Comparison of ENCODE assay signal across 23 cellular contexts in genomic region chr21:19683492-19683891, GRCh38.
DNase-seq lines count a peak whose midpoint lies in the region; ATAC-seq, FAIRE-seq and TF ChIP-seq lines count a peak whose summit lies in the region.
"Had no signal": no experiment of that assay in that cellular context is flagged by ENCODE, and none has a peak within 500 bp of the region (broad histone marks: within the 10 kb centered on the region; RNA-seq: fewer than 3 reads in every experiment).

No MANE protein-coding gene starts in this region.

- DNase-seq in NCI-H2107 treated with DMSO at 0.1 percent for 48 hours (lab: John Stamatoyannopoulos, UW; ENCODE audit: unreplicated experiment), result peak; percentile 12
- DNase-seq in NCI-H2107 (lab: John Stamatoyannopoulos, UW), result no peak
- DNase-seq in NCI-H748 (lab: John Stamatoyannopoulos, UW; ENCODE audit: unreplicated experiment), result peak; percentile 21
- no peak for DNase-seq in GM12878 (ENCODE audit: low read depth, low spot score)
- DNase-seq in C1 segment of cervical spinal cord (lab: John Stamatoyannopoulos, UW), result no peak
- DNase-seq: ACHN; AML-193; BE2C; Calu3; CD4-positive, alpha-beta memory T cell; COR-L47; DMS53; DMS79 treated with DMSO at 0.1 percent for 48 hours; GF-D8; GOT3; H7; HCEC 1CT had no signal

- no peak overlapping the region for H2AFZ ChIP-seq in GM12878 (ENCODE audit: control insufficient read depth, low read depth, low read length)

- no peaks in the 10 kb centered on the region for H3K27me3 ChIP-seq in GM12878 (replicated peaks in 1 of 2; ENCODE audit: control insufficient read depth in 2 of 2, insufficient read depth in 2 of 2, low read length in 1 of 2)
- H3K27me3 ChIP-seq: BE2C; BLaER1 treated with 17β-estradiol and CSF1 and Interleukin-3, amounts not matched to agents 10 nM and 100 nM had no signal

- 0% methylated on average over 2 of the region's 2 CpGs for WGBS in GM12878 (ENCODE audit: insufficient coverage, insufficient replicate concordance, low lambda C conversion rate, missing lambda C conversion rate)

- POLR2A ChIA-PET in GM12878 (lab: Charles Lee), result interaction anchor here (0.8 kb wide), 1 partner anchor 14 kb away, joined by 3 read pairs; no protein-coding TSS in a partner anchor

- H4K20me1 ChIP-seq in GM12878 (ENCODE audit: control insufficient read depth, insufficient read depth), result no peaks in the 10 kb centered on the region
- H4K20me1 ChIP-seq: BLaER1 treated with 17β-estradiol and CSF1 and Interleukin-3, amounts not matched to agents 10 nM and 100 nM had no signal

- no peaks in the 10 kb centered on the region for H3K4me1 ChIP-seq in GM12878 (ENCODE audit: control insufficient read depth, insufficient read depth, low read length)
- H3K4me1 ChIP-seq: A549; BE2C; BLaER1 treated with 17β-estradiol and CSF1 and Interleukin-3, amounts not matched to agents 10 nM and 100 nM had no signal

- H3K9me3 ChIP-seq in GM12878 (replicated peaks; ENCODE audit: control insufficient read depth, insufficient read depth, low read length), result no peaks in the 10 kb centered on the region; the same call in 2 of the 3 replicates
- H3K9me3 ChIP-seq: A549, BE2C had no signal

- no peak for TF ChIP-seq RAD21 in GM12878 (IDR thresholded peaks at IDR 0.05; ENCODE audit: insufficient read depth, low read depth, low read length)

- RAD21 ChIA-PET in GM12878 (lab: Charles Lee; ENCODE audit: unreplicated experiment), result no interaction called here

- no peaks in the 10 kb centered on the region for H3K36me3 ChIP-seq in GM12878 (ENCODE audit: control insufficient read depth in 2 of 2, insufficient read depth in 2 of 2, low read length in 1 of 2)
- H3K36me3 ChIP-seq: BE2C; BLaER1 treated with 17β-estradiol and CSF1 and Interleukin-3, amounts not matched to agents 10 nM and 100 nM had no signal

- BruUV-seq in GM12878 (replicated peaks; lab: Mats Ljungman, UMichigan), result no TSS peak

- CTCF ChIA-PET in GM12878 (lab: Yijun Ruan, JAX), result no interaction called here

- H3K27ac ChIP-seq in GM12878 (ENCODE audit: control insufficient read depth, insufficient read depth), result no peak overlapping the region
- H3K27ac ChIP-seq: 22Rv1; A549; BLaER1 treated with 17β-estradiol and CSF1 and Interleukin-3, amounts not matched to agents 10 nM and 100 nM had no signal

- ATAC-seq in GM12878, result peak; percentile 61
- no peak for ATAC-seq in HG02938 (IDR thresholded peaks at IDR 0.05; ENCODE audit: unreplicated experiment)
- no peak for ATAC-seq in GM21381 (IDR thresholded peaks at IDR 0.05; ENCODE audit: unreplicated experiment)
- ATAC-seq: A549 had no signal

- H3K4me2 ChIP-seq in GM12878 (ENCODE audit: control insufficient read depth, insufficient read depth), result no peak overlapping the region
- H3K4me2 ChIP-seq: A549; BLaER1 treated with 17β-estradiol and CSF1 and Interleukin-3, amounts not matched to agents 10 nM and 100 nM had no signal

- SMC1A ChIA-PET in GM12878 (lab: Charles Lee; ENCODE audit: uncharacterized antibody, unreplicated experiment), result interaction anchor here (1.4 to 1.6 kb wide), 3 partner anchors 14 to 73 kb away, joined by 3 read pairs; no protein-coding TSS in a partner anchor

- H3K4me3 ChIP-seq in GM12878, result no peak overlapping the region
- H3K4me3 ChIP-seq: A549; BLaER1 treated with 17β-estradiol and CSF1 and Interleukin-3, amounts not matched to agents 10 nM and 100 nM had no signal

- no peak for TF ChIP-seq CTCF in GM12878 (IDR thresholded peaks at IDR 0.05 in 2 of 3, conservative IDR thresholded peaks at IDR 0.05 in 1 of 3; ENCODE audit: control insufficient read depth in 2 of 3, extremely low read depth in 1 of 3, insufficient read depth in 1 of 3, low read depth in 3 of 3, low read length in 3 of 3)

- in situ Hi-C loops in GM12878 (cut with MboI), result no loop called here

- TF ChIP-seq POLR2A in GM12878 (IDR thresholded peaks at IDR 0.05; ENCODE audit: low read depth, low read length), result no peak

- intact Hi-C loops in GM12878 (cut with micrococcal nuclease; ENCODE audit: unreplicated experiment), result no loop called here

- no peaks in the 10 kb centered on the region for H3K79me2 ChIP-seq in GM12878 (ENCODE audit: control insufficient read depth, insufficient read depth, low read length)

- no peak overlapping the region for H3K9ac ChIP-seq in GM12878 (ENCODE audit: control insufficient read depth, insufficient read depth, low read length)
- H3K9ac ChIP-seq: BLaER1 treated with 17β-estradiol and CSF1 and Interleukin-3, amounts not matched to agents 10 nM and 100 nM had no signal

- no peak for FAIRE-seq in GM12878 (lab: Jason Lieb, UNC)
- FAIRE-seq: A549, GM18507 had no signal

- no peak for TF ChIP-seq EP300 in GM12878 (IDR thresholded peaks at IDR 0.05; ENCODE audit: borderline replicate concordance in 1 of 2, control insufficient read depth in 1 of 2, low read depth in 2 of 2, low read length in 2 of 2)

TF ChIP-seq in GM12878, 131 proteins besides CTCF, POLR2A, EP300 and RAD21:
- TF ChIP-seq BHLHE40 (IDR thresholded peaks at IDR 0.05; ENCODE audit: borderline replicate concordance in 1 of 2, low read depth in 2 of 2, low read length in 1 of 2) (0 out of 4 replicates have a peak, but pooled peaks of 1 of the 2 experiments have one; percentile 5), PAX8 (IDR thresholded peaks at IDR 0.05) (no peak)
- TF ChIP-seq, protein P1, sequence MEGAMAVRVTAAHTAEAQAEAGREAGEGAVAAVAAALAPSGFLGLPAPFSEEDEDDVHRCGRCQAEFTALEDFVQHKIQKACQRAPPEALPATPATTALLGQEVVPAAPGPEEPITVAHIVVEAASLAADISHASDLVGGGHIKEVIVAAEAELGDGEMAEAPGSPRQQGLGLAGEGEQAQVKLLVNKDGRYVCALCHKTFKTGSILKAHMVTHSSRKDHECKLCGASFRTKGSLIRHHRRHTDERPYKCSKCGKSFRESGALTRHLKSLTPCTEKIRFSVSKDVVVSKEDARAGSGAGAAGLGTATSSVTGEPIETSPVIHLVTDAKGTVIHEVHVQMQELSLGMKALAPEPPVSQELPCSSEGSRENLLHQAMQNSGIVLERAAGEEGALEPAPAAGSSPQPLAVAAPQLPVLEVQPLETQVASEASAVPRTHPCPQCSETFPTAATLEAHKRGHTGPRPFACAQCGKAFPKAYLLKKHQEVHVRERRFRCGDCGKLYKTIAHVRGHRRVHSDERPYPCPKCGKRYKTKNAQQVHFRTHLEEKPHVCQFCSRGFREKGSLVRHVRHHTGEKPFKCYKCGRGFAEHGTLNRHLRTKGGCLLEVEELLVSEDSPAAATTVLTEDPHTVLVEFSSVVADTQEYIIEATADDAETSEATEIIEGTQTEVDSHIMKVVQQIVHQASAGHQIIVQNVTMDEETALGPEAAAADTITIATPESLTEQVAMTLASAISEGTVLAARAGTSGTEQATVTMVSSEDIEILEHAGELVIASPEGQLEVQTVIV (IDR thresholded peaks at IDR 0.05; ENCODE audit: borderline replicate concordance, partially characterized antibody), result no peak

Comparison
In these comparisons a context has a peak if more than half of its experiments do, and no peak if none do; other contexts are left out.
1. DNase-seq: peak in NCI-H2107 treated with DMSO at 0.1 percent for 48 hours (single experiment) and NCI-H748 (single experiment); none in NCI-H2107 (single experiment), GM12878 (single experiment) and C1 segment of cervical spinal cord (0 of 14).